Comparison of ENCODE assay signal across 13 cellular contexts in the genomic region with DNA sequence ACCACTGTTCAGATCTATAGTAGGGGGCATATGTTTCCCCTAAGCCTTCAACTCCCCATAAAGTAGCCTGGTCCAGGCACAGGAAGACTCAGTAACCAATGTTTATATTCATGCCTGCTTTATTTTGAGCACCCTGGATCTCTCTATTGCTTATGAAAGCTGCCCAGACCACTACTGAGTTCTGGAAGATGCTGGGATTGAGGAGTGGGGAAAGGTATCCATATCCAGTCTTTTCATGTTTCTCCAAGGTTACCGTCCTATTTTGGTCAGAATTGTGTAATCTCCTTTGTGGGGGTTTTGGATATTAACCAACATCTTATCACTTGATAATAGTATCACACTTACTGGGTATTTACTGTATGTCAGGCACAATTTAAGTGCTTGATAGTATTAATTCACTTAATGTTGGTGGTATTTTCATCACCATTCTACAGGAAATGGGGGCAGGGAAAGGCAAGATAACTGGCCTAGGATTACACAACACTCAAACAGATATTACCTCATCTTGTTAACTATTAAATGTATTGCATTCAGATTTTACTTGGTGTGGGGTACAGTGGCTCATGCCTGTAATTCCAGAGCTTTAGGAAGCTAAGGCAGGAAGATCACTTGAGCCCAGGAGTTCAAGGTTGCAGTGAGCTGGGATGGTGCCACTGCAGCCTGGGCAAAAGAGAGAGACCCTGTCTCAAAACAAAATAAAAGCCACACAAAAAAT. TPM values are rescaled to one million over a fixed set of nuclear protein-coding genes. Genes with fewer than 3 reads are reported as not detected.
DNase-seq lines count a peak whose midpoint lies in the region; FAIRE-seq and TF ChIP-seq lines count a peak whose summit lies in the region.
"Had no signal": no experiment of that assay in that cellular context is flagged by ENCODE, and none has a peak within 500 bp of the region (broad histone marks: within the 10 kb centered on the region; RNA-seq: fewer than 3 reads in every experiment).

No MANE protein-coding gene starts in this region.

- no peak overlapping the region for H3K4ac ChIP-seq in mesenchymal stem cell (ENCODE audit: low read depth in 1 of 2, low read length in 2 of 2)

- peak overlapping the region; percentile 75 for H3K27ac ChIP-seq in ACC112 (ENCODE audit: low read depth, low read length)
- H3K27ac ChIP-seq in endothelial cell of umbilical vein (ENCODE audit: insufficient read depth, low read depth, low read length): no peak overlapping the region
- H3K27ac ChIP-seq in mesenchymal stem cell (ENCODE audit: low read length, poor library complexity, severe bottlenecking): peak overlapping the region; percentile 88

- dilution Hi-C loops in endothelial cell of umbilical vein (cut with MboI; ENCODE audit: extremely low pct_ligation_motif_present, low sequenced_read_pairs): no loop called here

- no CpG with 5 or more reads among the region's 1 CpG for WGBS in mesenchymal stem cell

- no peak overlapping the region for H2AFZ ChIP-seq in ACC112 (ENCODE audit: low read length, unreplicated experiment)
- H2AFZ ChIP-seq in endothelial cell of umbilical vein (ENCODE audit: low read depth, low read length): no peak overlapping the region
- H2AFZ ChIP-seq in mesenchymal stem cell (ENCODE audit: low read depth, low read length): no peak overlapping the region

- BruUV-seq in endothelial cell of umbilical vein (replicated peaks; lab: Mats Ljungman, UMichigan): no TSS peak

- H3K4me3 ChIP-seq in ACC112 (ENCODE audit: low read depth, low read length) (peak overlapping the region; percentile 40; the same call in 1 of the 2 replicates), endothelial cell of umbilical vein (replicated peaks in 1 of 3; ENCODE audit: insufficient read depth in 1 of 3, low read depth in 1 of 3, low read length in 3 of 3) (no peak overlapping the region), mesenchymal stem cell (ENCODE audit: insufficient read depth in 1 of 2, low read depth in 1 of 2, low read length in 2 of 2) (no peak overlapping the region), H7 (ENCODE audit: insufficient read depth, low read depth, low read length) (no peak overlapping the region)
- H3K4me3 ChIP-seq: dorsolateral prefrontal cortex had no signal

- H2BK12ac ChIP-seq in mesenchymal stem cell (ENCODE audit: low read length in 2 of 2): no peak overlapping the region

- H4K8ac ChIP-seq in mesenchymal stem cell (ENCODE audit: low read length): no peak overlapping the region

- intact Hi-C loops in endothelial cell of umbilical vein (cut with micrococcal nuclease): no loop called here

- H2AK5ac ChIP-seq in mesenchymal stem cell (ENCODE audit: low read length, severe bottlenecking): peak overlapping the region; percentile 99

- H3K18ac ChIP-seq in mesenchymal stem cell (ENCODE audit: low read depth in 1 of 2, low read length in 2 of 2): no peak overlapping the region

- TF ChIP-seq POLR2A in endothelial cell of umbilical vein (IDR thresholded peaks at IDR 0.05; ENCODE audit: low read depth, low read length): no peak

- no peaks in the 10 kb centered on the region for H3K27me3 ChIP-seq in ACC112 (ENCODE audit: insufficient read depth, low read length)
- H3K27me3 ChIP-seq in endothelial cell of umbilical vein (ENCODE audit: control insufficient read depth in 2 of 2, insufficient read depth in 2 of 2, low read length in 2 of 2): no peaks in the 10 kb centered on the region
- H3K27me3 ChIP-seq in mesenchymal stem cell (ENCODE audit: control insufficient read depth in 1 of 2, insufficient read depth in 1 of 2, low read length in 2 of 2): no peaks in the 10 kb centered on the region
- no peaks in the 10 kb centered on the region for H3K27me3 ChIP-seq in H7 (ENCODE audit: control insufficient read depth, insufficient read depth, low read length)
- H3K27me3 ChIP-seq: dorsolateral prefrontal cortex had no signal

- DNase-seq in M059J (ENCODE audit: low read depth) (peak; percentile 64), endothelial cell of umbilical vein (ENCODE audit: low read depth, low spot score) (peak; percentile 24), mesenchymal stem cell (peak; percentile 40), NCI-H1694 treated with DMSO at 0.1 percent for 48 hours (lab: John Stamatoyannopoulos, UW) (no peak), H7 (no peak), iPS-NIHi7 (ENCODE audit: extremely low spot score) (no peak)
- DNase-seq in activated CD8-positive, alpha-beta memory T cell treated with anti-CD3 and anti-CD28 coated beads, Interleukin-2, amount 50 U/mL, for 4 hours: no peak
- DNase-seq: activated T-cell treated with anti-CD3 and anti-CD28 coated beads, Interleukin-2, amount 50 U/mL, for 1 hour; dorsolateral prefrontal cortex; immature natural killer cell; NCI-H2029 treated with DMSO at 0.1 percent for 48 hours; T-helper 2 cell had no signal

- H3K14ac ChIP-seq in mesenchymal stem cell (ENCODE audit: low read length in 2 of 2): no peak overlapping the region

- H3K23ac ChIP-seq in mesenchymal stem cell (ENCODE audit: low read length in 2 of 2): no peak overlapping the region

- FAIRE-seq in endothelial cell of umbilical vein (lab: Jason Lieb, UNC): no peak

- H3K4me1 ChIP-seq in ACC112 (ENCODE audit: control insufficient read depth, insufficient read depth, low read length, unreplicated experiment): peaks cover 41% of the 10 kb centered on the region
- H3K4me1 ChIP-seq in endothelial cell of umbilical vein (ENCODE audit: control insufficient read depth, extremely low read depth, insufficient read depth, low read length): peaks cover 11% of the 10 kb centered on the region
- H3K4me1 ChIP-seq in mesenchymal stem cell (ENCODE audit: control insufficient read depth, insufficient read depth, low read depth, low read length): peaks cover 15% of the 10 kb centered on the region

- H3K36me3 ChIP-seq in ACC112 (ENCODE audit: insufficient read depth, low read length): 0 out of 2 replicates have a peak, but pooled peaks cover 1% of the 10 kb centered on the region
- no peaks in the 10 kb centered on the region for H3K36me3 ChIP-seq in endothelial cell of umbilical vein (ENCODE audit: control insufficient read depth in 2 of 2, extremely low read depth in 1 of 2, insufficient read depth in 2 of 2, low read length in 2 of 2)
- H3K36me3 ChIP-seq in mesenchymal stem cell (ENCODE audit: control insufficient read depth in 1 of 2, insufficient read depth in 2 of 2, low read depth in 1 of 2, low read length in 2 of 2): peaks cover 0 to 5% of the 10 kb centered on the region in 2 experiments
- H3K36me3 ChIP-seq in H7 (replicated peaks; ENCODE audit: control insufficient read depth, insufficient read depth, low read length): no peaks in the 10 kb centered on the region

- H3K79me2 ChIP-seq in ACC112 (ENCODE audit: control insufficient read depth, insufficient read depth, low read length, unreplicated experiment) (peaks cover 79% of the 10 kb centered on the region), endothelial cell of umbilical vein (ENCODE audit: control insufficient read depth, insufficient read depth, low read length) (peaks cover 75% of the 10 kb centered on the region)

- CTCF ChIA-PET in endothelial cell of umbilical vein (lab: Charles Lee): interaction anchor here (1.0 to 1.9 kb wide), 4 partner anchors 12 to 27 kb away, joined by 5 to 7 read pairs (median 6); no protein-coding TSS in a partner anchor

- TF ChIP-seq CTCF in endothelial cell of umbilical vein (IDR thresholded peaks at IDR 0.05; ENCODE audit: extremely low read depth in 1 of 2, insufficient read depth in 1 of 2, low read depth in 1 of 2, low read length in 2 of 2): no peak

- POLR2A ChIA-PET in endothelial cell of umbilical vein (lab: Charles Lee): no interaction called here

- no peak overlapping the region for H2BK15ac ChIP-seq in mesenchymal stem cell (ENCODE audit: low read depth, poor library complexity, severe bottlenecking)

- H4K20me1 ChIP-seq in endothelial cell of umbilical vein (replicated peaks; ENCODE audit: control insufficient read depth, extremely low read depth, insufficient read depth, low read length): peaks cover 2% of the 10 kb centered on the region

- H4K91ac ChIP-seq in mesenchymal stem cell (ENCODE audit: low read length): no peak overlapping the region

- H3K79me1 ChIP-seq in mesenchymal stem cell (replicated peaks; ENCODE audit: low read length, poor library complexity, severe bottlenecking): peaks cover 18% of the 10 kb centered on the region

- H3K9me3 ChIP-seq in endothelial cell of umbilical vein (replicated peaks; ENCODE audit: control insufficient read depth, insufficient read depth, low read length) (no peaks in the 10 kb centered on the region), mesenchymal stem cell (ENCODE audit: control insufficient read depth, low read length) (no peaks in the 10 kb centered on the region)

- no peak overlapping the region for H3K9ac ChIP-seq in endothelial cell of umbilical vein (replicated peaks; ENCODE audit: extremely low read depth, insufficient read depth, low read length)
- peak overlapping the region; percentile 25 for H3K9ac ChIP-seq in mesenchymal stem cell (ENCODE audit: low read length)

- peak overlapping the region; percentile 68 for H2BK5ac ChIP-seq in mesenchymal stem cell (ENCODE audit: low read depth, low read length, poor library complexity, severe bottlenecking)

- H3K9me1 ChIP-seq in endothelial cell of umbilical vein (replicated peaks; ENCODE audit: control insufficient read depth, extremely low read depth, insufficient read depth, low read length): no peaks in the 10 kb centered on the region

- no peak overlapping the region for H2BK120ac ChIP-seq in mesenchymal stem cell (ENCODE audit: low read depth, low read length)

- H3K4me2 ChIP-seq in endothelial cell of umbilical vein (ENCODE audit: insufficient read depth, low read length) (no peak overlapping the region), mesenchymal stem cell (ENCODE audit: low read length, poor library complexity, severe bottlenecking) (peak overlapping the region; percentile 14)

TF ChIP-seq in endothelial cell of umbilical vein, 7 proteins besides CTCF, POLR2A, EP300 and RAD21 (continues in another document):
- TF ChIP-seq, protein P1, sequence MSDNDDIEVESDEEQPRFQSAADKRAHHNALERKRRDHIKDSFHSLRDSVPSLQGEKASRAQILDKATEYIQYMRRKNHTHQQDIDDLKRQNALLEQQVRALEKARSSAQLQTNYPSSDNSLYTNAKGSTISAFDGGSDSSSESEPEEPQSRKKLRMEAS (IDR thresholded peaks at IDR 0.05; ENCODE audit: insufficient read depth, insufficient read length): no peak

RNA-seq across cellular contexts. Expression of gene RUSC2, which starts 36.3 kb away (rescaled TPM):
- total RNA-seq in M059J (2014; rRNA removed; shearing (Covaris generic)): 11.5 and 24.3 TPM in 2 replicates
- total RNA-seq in endothelial cell of umbilical vein: 46.2 and 52.1 TPM in 2 replicates
- 26.1 and 29.9 TPM in 2 replicates for polyA plus RNA-seq in endothelial cell of umbilical vein
- 17.3 and 22.6 TPM in 2 replicates for polyA plus RNA-seq in endothelial cell of umbilical vein (2011; cell fraction: cytosol; rRNA removed)
- polyA plus RNA-seq in endothelial cell of umbilical vein (2011; cell fraction: nucleus; rRNA removed): 63.2 and 68.8 TPM in 2 replicates
- 19.2 and 22.1 TPM in 2 replicates for polyA plus RNA-seq in endothelial cell of umbilical vein (2012)
- 63.2 and 73.2 TPM in 2 replicates for polyA minus RNA-seq in endothelial cell of umbilical vein
- 9.9 TPM for polyA minus RNA-seq in endothelial cell of umbilical vein (2011; cell fraction: cytosol; rRNA and poly(A)+ RNA removed)
- 34.4 and 34.6 TPM in 2 replicates for polyA minus RNA-seq in endothelial cell of umbilical vein (2011; cell fraction: nucleus; rRNA and poly(A)+ RNA removed)
- 13.1 TPM for polyA plus RNA-seq in mesenchymal stem cell (2013, experiment 1 of 2)
- 12.6 TPM for polyA plus RNA-seq in mesenchymal stem cell (2013, experiment 2 of 2)
- 12.3 and 13.7 TPM in 2 replicates for total RNA-seq in H7 (2014; rRNA removed; shearing (Covaris generic))

Comparison
In these comparisons a context has a peak if more than half of its experiments do, and no peak if none do; other contexts are left out.
1. DNase-seq: peak in M059J (single experiment), endothelial cell of umbilical vein (single experiment) and mesenchymal stem cell (single experiment); none in NCI-H1694 treated with DMSO at 0.1 percent for 48 hours (single experiment), H7 (single experiment), iPS-NIHi7 (single experiment) and activated CD8-positive, alpha-beta memory T cell treated with anti-CD3 and anti-CD28 coated beads, Interleukin-2, amount 50 U/mL, for 4 hours (single experiment).